ENCODE assay signal across 22 cellular contexts in genomic region chr5:164336906-164337305, GRCh38.
DNase-seq lines count a peak whose midpoint lies in the region; ATAC-seq and TF ChIP-seq lines count a peak whose summit lies in the region.
"Had no signal": no experiment of that assay in that cellular context is flagged by ENCODE, and none has a peak within 500 bp of the region (broad histone marks: within the 10 kb centered on the region; RNA-seq: fewer than 3 reads in every experiment).

No MANE protein-coding gene starts in this region.

- no peak overlapping the region for H2AFZ ChIP-seq in trophoblast cell (ENCODE audit: insufficient read depth, low read length, poor library complexity)

- WGBS in trophoblast cell (ENCODE audit: extremely low coverage, insufficient coverage, insufficient read length) = no CpG with 5 or more reads among the region's 2 CpGs

- DNase-seq in AG04449 (ENCODE audit: low read depth, low spot score) (peak; percentile 69), RWPE2 (ENCODE audit: low spot score) (no peak), dedifferentiated amniotic fluid mesenchymal stem cell (ENCODE audit: extremely low spot score) (peak; percentile 77), kidney glomerular epithelial cell (lab: John Stamatoyannopoulos, UW) (peak; percentile 12), NCI-H2227 (lab: John Stamatoyannopoulos, UW; ENCODE audit: unreplicated experiment) (no peak), WTC11 (ENCODE audit: low spot score) (no peak), trophoblast cell (no peak)
- DNase-seq in stimulated activated CD4-positive, alpha-beta T cell treated with anti-CD3 and anti-CD28 coated beads, Interleukin-4, amount 100 ng/mL, for 24 hours = no peak
- DNase-seq: activated CD4-positive, alpha-beta memory T cell treated with anti-CD3 and anti-CD28 coated beads for 36 hours; activated T-cell treated with anti-CD3 and anti-CD28 coated beads, Interleukin-2, amount 50 U/mL, for 24 hours; CD8-positive, alpha-beta memory T cell; endodermal cell; Karpas-422; natural killer cell; NCI-H1105 treated with DMSO at 0.1 percent for 48 hours; stimulated activated naive CD8-positive, alpha-beta T cell treated with anti-CD3 and anti-CD28 coated beads, Interleukin-15, amount 100 ng/mL, for 72 hours; uterus had no signal

- H3K79me1 ChIP-seq in trophoblast cell (ENCODE audit: low read length) = no peaks in the 10 kb centered on the region

- H3K27ac ChIP-seq in RWPE2 (ENCODE audit: poor library complexity, severe bottlenecking) (no peak overlapping the region), trophoblast cell (ENCODE audit: low read depth, low read length) (no peak overlapping the region)
- H3K27ac ChIP-seq: prostate gland, uterus had no signal

- no peak overlapping the region for H2AK5ac ChIP-seq in trophoblast cell (ENCODE audit: low read length)

- no peaks in the 10 kb centered on the region for H3K36me3 Mint-ChIP-seq in WTC11
- H3K36me3 Mint-ChIP-seq: activated CD4-positive, alpha-beta memory T cell treated with anti-CD3 and anti-CD28 coated beads for 36 hours; activated naive CD4-positive, alpha-beta T cell treated with anti-CD3 and anti-CD28 coated beads, Interleukin-2, amount 50 U/mL, for 72 hours; natural killer cell had no signal

- no peak overlapping the region for H2BK120ac ChIP-seq in trophoblast cell (ENCODE audit: insufficient read depth, low read length, poor library complexity)

- no peak overlapping the region for H3K4ac ChIP-seq in trophoblast cell (ENCODE audit: low read depth, low read length)

- H3K18ac ChIP-seq in trophoblast cell (ENCODE audit: low read length) = no peak overlapping the region

- 0 out of 3 replicates have a peak, but pooled peaks have one; percentile 22 for ATAC-seq in RWPE2 (ENCODE audit: low read depth)
- no peak for ATAC-seq in WTC11
- ATAC-seq: activated naive CD4-positive, alpha-beta T cell treated with anti-CD3 and anti-CD28 coated beads, Interleukin-2, amount 50 U/mL, for 72 hours; HCT116; natural killer cell; Panc1; stimulated activated naive CD8-positive, alpha-beta T cell treated with anti-CD3 and anti-CD28 coated beads, Interleukin-15, amount 100 ng/mL, for 72 hours had no signal

- no peak overlapping the region for H3K27ac Mint-ChIP-seq in WTC11
- H3K27ac Mint-ChIP-seq: activated CD4-positive, alpha-beta memory T cell treated with anti-CD3 and anti-CD28 coated beads for 36 hours; activated naive CD4-positive, alpha-beta T cell treated with anti-CD3 and anti-CD28 coated beads, Interleukin-2, amount 50 U/mL, for 72 hours; activated T-cell treated with anti-CD3 and anti-CD28 coated beads, Interleukin-2, amount 50 U/mL, for 24 hours; CD8-positive, alpha-beta memory T cell; endodermal cell; natural killer cell; stimulated activated naive CD8-positive, alpha-beta T cell treated with anti-CD3 and anti-CD28 coated beads, Interleukin-15, amount 100 ng/mL, for 72 hours had no signal

- H3K14ac ChIP-seq in trophoblast cell (ENCODE audit: low read length) = no peak overlapping the region

- H3K79me2 ChIP-seq in trophoblast cell (ENCODE audit: control insufficient read depth, insufficient read depth, low read length, poor library complexity) = no peaks in the 10 kb centered on the region

- H3K27me3 ChIP-seq in RWPE2 (ENCODE audit: insufficient read depth, poor library complexity, severe bottlenecking) (no peaks in the 10 kb centered on the region), trophoblast cell (ENCODE audit: insufficient read depth, low read length) (no peaks in the 10 kb centered on the region)
- H3K27me3 ChIP-seq: uterus had no signal

- no peak overlapping the region for H2BK5ac ChIP-seq in trophoblast cell (ENCODE audit: low read depth, low read length, poor library complexity)

- no peaks in the 10 kb centered on the region for H3K9me3 Mint-ChIP-seq in WTC11
- H3K9me3 Mint-ChIP-seq: endodermal cell; stimulated activated naive CD8-positive, alpha-beta T cell treated with anti-CD3 and anti-CD28 coated beads, Interleukin-15, amount 100 ng/mL, for 72 hours had no signal

- H4K8ac ChIP-seq in trophoblast cell (ENCODE audit: low read depth, low read length) = no peak overlapping the region

- H4K12ac ChIP-seq in trophoblast cell (ENCODE audit: low read depth, low read length) = no peak overlapping the region

- H3K4me3 ChIP-seq in AG04449 (ENCODE audit: low read depth, low read length) = no peak overlapping the region
- no peak overlapping the region for H3K4me3 ChIP-seq in RWPE2 (ENCODE audit: severe bottlenecking)
- no peak overlapping the region for H3K4me3 ChIP-seq in trophoblast cell (ENCODE audit: low read depth, low read length)
- H3K4me3 ChIP-seq: lung, prostate gland, uterus had no signal

- TF ChIP-seq CTCF in AG04449 (IDR thresholded peaks at IDR 0.05; ENCODE audit: insufficient read depth, low read length, missing control alignments) = no peak
- TF ChIP-seq CTCF in RWPE2 (IDR thresholded peaks at IDR 0.05; ENCODE audit: poor library complexity, severe bottlenecking) = no peak
- no peak for TF ChIP-seq CTCF in WTC11 (IDR thresholded peaks at IDR 0.05)

- H3K4me2 ChIP-seq in trophoblast cell (ENCODE audit: low read length) = no peak overlapping the region

- no peak overlapping the region for H3K4me3 Mint-ChIP-seq in WTC11
- H3K4me3 Mint-ChIP-seq: activated CD4-positive, alpha-beta memory T cell treated with anti-CD3 and anti-CD28 coated beads for 36 hours; activated T-cell treated with anti-CD3 and anti-CD28 coated beads, Interleukin-2, amount 50 U/mL, for 24 hours; CD8-positive, alpha-beta memory T cell; endodermal cell; natural killer cell; stimulated activated naive CD8-positive, alpha-beta T cell treated with anti-CD3 and anti-CD28 coated beads, Interleukin-15, amount 100 ng/mL, for 72 hours had no signal

- H3K27me3 Mint-ChIP-seq in WTC11 (ENCODE audit: low read depth) = no peaks in the 10 kb centered on the region
- H3K27me3 Mint-ChIP-seq: activated CD4-positive, alpha-beta memory T cell treated with anti-CD3 and anti-CD28 coated beads for 36 hours; activated T-cell treated with anti-CD3 and anti-CD28 coated beads, Interleukin-2, amount 50 U/mL, for 24 hours; CD8-positive, alpha-beta memory T cell; stimulated activated naive CD8-positive, alpha-beta T cell treated with anti-CD3 and anti-CD28 coated beads, Interleukin-15, amount 100 ng/mL, for 72 hours had no signal

- CTCF ChIA-PET in AG04449 (lab: Yijun Ruan, JAX) (interaction anchor here (0.9 to 1.1 kb wide), 2 partner anchors 10 to 16 kb away, joined by 3 read pairs; no protein-coding TSS in a partner anchor), WTC11 (lab: Charles Lee) (no interaction called here)

- H3K9ac ChIP-seq in trophoblast cell (ENCODE audit: low read length) = no peak overlapping the region

- peaks cover 16% of the 10 kb centered on the region for H3K4me1 ChIP-seq in RWPE2 (ENCODE audit: insufficient read depth, poor library complexity, severe bottlenecking)
- no peaks in the 10 kb centered on the region for H3K4me1 ChIP-seq in trophoblast cell (ENCODE audit: control insufficient read depth in 1 of 2, insufficient read depth in 2 of 2, low read length in 2 of 2)
- H3K4me1 ChIP-seq: prostate gland, uterus had no signal

- no peak overlapping the region for H4K91ac ChIP-seq in trophoblast cell (ENCODE audit: low read depth, low read length)

- POLR2A ChIA-PET in AG04449 (lab: Yijun Ruan, JAX) = interaction anchor here (1.3 kb wide), 1 partner anchor 17 kb away, joined by 3 read pairs; no protein-coding TSS in a partner anchor
- POLR2A ChIA-PET in WTC11 (lab: Charles Lee) = no interaction called here

- no peaks in the 10 kb centered on the region for H3K9me3 ChIP-seq in RWPE2 (ENCODE audit: severe bottlenecking)
- H3K9me3 ChIP-seq in trophoblast cell (ENCODE audit: insufficient read depth, low read depth, low read length) = no peaks in the 10 kb centered on the region
- H3K9me3 ChIP-seq: prostate gland, uterus had no signal

- no peak overlapping the region for H3K23ac ChIP-seq in trophoblast cell (ENCODE audit: low read length)

- H3K4me1 Mint-ChIP-seq in WTC11 = no peaks in the 10 kb centered on the region
- H3K4me1 Mint-ChIP-seq: CD8-positive, alpha-beta memory T cell; endodermal cell; natural killer cell; stimulated activated naive CD8-positive, alpha-beta T cell treated with anti-CD3 and anti-CD28 coated beads, Interleukin-15, amount 100 ng/mL, for 72 hours had no signal

- H2BK12ac ChIP-seq in trophoblast cell (ENCODE audit: low read length) = no peak overlapping the region

- no peaks in the 10 kb centered on the region for H3K36me3 ChIP-seq in RWPE2 (ENCODE audit: low read depth)
- no peaks in the 10 kb centered on the region for H3K36me3 ChIP-seq in trophoblast cell (ENCODE audit: control insufficient read depth in 1 of 2, insufficient read depth in 2 of 2, low read length in 2 of 2)
- H3K36me3 ChIP-seq: prostate gland, uterus had no signal

TF ChIP-seq in WTC11, 78 proteins besides CTCF, POLR2A, EP300 and RAD21:
- no peak for TF ChIP-seq USF1 (CRISPR knock-in tag; IDR thresholded peaks at IDR 0.05)
- no peak for TF ChIP-seq GABPB1 (CRISPR knock-in tag; IDR thresholded peaks at IDR 0.05)
- TF ChIP-seq HMGA2 (CRISPR knock-in tag; IDR thresholded peaks at IDR 0.05) = no peak

Comparison
In these comparisons a context has a peak if more than half of its experiments do, and no peak if none do; other contexts are left out.
1. DNase-seq: peak in AG04449 (single experiment), dedifferentiated amniotic fluid mesenchymal stem cell (single experiment) and kidney glomerular epithelial cell (single experiment); none in RWPE2 (single experiment), stimulated activated CD4-positive, alpha-beta T cell treated with anti-CD3 and anti-CD28 coated beads, Interleukin-4, amount 100 ng/mL, for 24 hours (single experiment), NCI-H2227 (single experiment), WTC11 (single experiment) and trophoblast cell (0 of 2).